ENCODE assay signal across 1 cellular context in the genomic region with DNA sequence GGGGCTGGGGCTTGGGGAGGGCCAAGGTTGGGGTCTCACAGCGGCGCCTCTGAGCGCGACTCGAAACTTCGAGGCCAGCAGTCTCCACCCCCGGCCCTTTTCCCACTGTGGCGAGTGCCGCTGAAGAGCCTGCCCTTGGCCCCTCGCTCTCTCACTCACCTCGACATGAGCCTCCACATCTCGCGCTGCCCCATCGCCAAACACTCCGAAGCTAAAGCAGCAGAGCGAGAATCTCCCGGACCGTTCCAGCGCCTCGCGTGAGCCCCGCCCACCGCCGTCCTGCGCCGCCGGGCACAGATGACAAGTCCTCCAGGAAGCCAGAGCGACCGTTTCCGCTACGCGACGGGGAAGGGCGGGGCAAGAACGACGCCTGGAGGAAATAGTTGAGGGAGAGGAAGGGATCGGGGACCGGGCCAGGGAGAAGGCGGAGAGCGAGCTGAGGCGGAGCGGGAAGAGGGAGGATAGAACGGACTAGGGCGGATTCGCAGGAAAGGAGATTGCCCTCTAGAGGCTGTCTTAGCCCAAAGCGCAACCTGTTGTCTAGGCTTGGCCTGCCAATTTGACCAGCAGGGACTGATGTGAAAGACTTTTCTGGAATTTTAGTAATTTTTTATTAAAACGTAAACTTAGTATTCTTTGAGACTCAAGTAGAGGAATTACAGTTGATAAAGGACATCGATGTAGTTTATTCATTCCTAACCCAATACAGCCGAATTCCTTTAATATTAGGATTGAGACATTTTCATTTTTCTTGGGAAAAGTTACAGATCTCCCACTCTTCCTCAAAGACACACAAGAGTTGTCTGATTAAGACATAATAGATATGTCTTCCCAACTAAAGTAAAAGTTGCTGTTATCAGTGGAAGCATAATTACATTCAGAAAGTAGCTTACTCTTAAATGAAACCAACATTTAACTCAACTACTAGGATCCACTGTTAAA.
TF ChIP-seq lines count a peak whose summit lies in the region.

Gene HIBCH (minus strand): TSS at position 270 of the 942 bp plus-strand sequence. CDS start 76 bp downstream, at position 194.

TF ChIP-seq in GM12878, 131 proteins besides CTCF, POLR2A, EP300 and RAD21 (continued from another document and continues in another):
- TF ChIP-seq, protein P1, sequence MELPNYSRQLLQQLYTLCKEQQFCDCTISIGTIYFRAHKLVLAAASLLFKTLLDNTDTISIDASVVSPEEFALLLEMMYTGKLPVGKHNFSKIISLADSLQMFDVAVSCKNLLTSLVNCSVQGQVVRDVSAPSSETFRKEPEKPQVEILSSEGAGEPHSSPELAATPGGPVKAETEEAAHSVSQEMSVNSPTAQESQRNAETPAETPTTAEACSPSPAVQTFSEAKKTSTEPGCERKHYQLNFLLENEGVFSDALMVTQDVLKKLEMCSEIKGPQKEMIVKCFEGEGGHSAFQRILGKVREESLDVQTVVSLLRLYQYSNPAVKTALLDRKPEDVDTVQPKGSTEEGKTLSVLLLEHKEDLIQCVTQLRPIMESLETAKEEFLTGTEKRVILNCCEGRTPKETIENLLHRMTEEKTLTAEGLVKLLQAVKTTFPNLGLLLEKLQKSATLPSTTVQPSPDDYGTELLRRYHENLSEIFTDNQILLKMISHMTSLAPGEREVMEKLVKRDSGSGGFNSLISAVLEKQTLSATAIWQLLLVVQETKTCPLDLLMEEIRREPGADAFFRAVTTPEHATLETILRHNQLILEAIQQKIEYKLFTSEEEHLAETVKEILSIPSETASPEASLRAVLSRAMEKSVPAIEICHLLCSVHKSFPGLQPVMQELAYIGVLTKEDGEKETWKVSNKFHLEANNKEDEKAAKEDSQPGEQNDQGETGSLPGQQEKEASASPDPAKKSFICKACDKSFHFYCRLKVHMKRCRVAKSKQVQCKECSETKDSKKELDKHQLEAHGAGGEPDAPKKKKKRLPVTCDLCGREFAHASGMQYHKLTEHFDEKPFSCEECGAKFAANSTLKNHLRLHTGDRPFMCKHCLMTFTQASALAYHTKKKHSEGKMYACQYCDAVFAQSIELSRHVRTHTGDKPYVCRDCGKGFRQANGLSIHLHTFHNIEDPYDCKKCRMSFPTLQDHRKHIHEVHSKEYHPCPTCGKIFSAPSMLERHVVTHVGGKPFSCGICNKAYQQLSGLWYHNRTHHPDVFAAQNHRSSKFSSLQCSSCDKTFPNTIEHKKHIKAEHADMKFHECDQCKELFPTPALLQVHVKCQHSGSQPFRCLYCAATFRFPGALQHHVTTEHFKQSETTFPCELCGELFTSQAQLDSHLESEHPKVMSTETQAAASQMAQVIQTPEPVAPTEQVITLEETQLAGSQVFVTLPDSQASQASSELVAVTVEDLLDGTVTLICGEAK (IDR thresholded peaks at IDR 0.05; ENCODE audit: borderline replicate concordance): peak; percentile 84; the same call in 1 of the 2 replicates
- TF ChIP-seq RELA (IDR thresholded peaks at IDR 0.05; ENCODE audit: borderline replicate concordance, partially characterized antibody) (peak; percentile 50), HSF1 (IDR thresholded peaks at IDR 0.05; ENCODE audit: low read depth, low read length) (peak; percentile 93), HDAC6 (IDR thresholded peaks at IDR 0.05; ENCODE audit: unreplicated experiment) (no peak), CREB1 (IDR thresholded peaks at IDR 0.05; ENCODE audit: low read depth) (peak; percentile 89), STAT3 (IDR thresholded peaks at IDR 0.05; ENCODE audit: low read depth, low read length) (no peak), ZBED1 (IDR thresholded peaks at IDR 0.05; ENCODE audit: borderline replicate concordance) (no peak), TARDBP (IDR thresholded peaks at IDR 0.05; ENCODE audit: borderline replicate concordance) (no peak), POLR2AphosphoS5 (IDR thresholded peaks at IDR 0.05; ENCODE audit: low read length) (peak; percentile 79; the same call in 1 of the 2 replicates), CUX1 (IDR thresholded peaks at IDR 0.05; ENCODE audit: insufficient replicate concordance, low read depth, low read length) (no peak), SMARCA5 (IDR thresholded peaks at IDR 0.05) (0 out of 2 replicates have a peak, but pooled peaks have one; percentile 25), DPF2 (IDR thresholded peaks at IDR 0.05) (no peak), STAT1 (conservative IDR thresholded peaks at IDR 0.05) (no peak), HCFC1 (IDR thresholded peaks at IDR 0.05; ENCODE audit: low read length) (0 out of 2 replicates have a peak, but pooled peaks have one; percentile 47), BCLAF1 (IDR thresholded peaks at IDR 0.05) (no peak), MTA3 (IDR thresholded peaks at IDR 0.05; ENCODE audit: borderline replicate concordance, low read length) (no peak), BRCA1 (IDR thresholded peaks at IDR 0.05; ENCODE audit: low read depth, low read length) (peak; percentile 59; the same call in 1 of the 2 replicates), ELK1 (IDR thresholded peaks at IDR 0.05; ENCODE audit: low read depth, low read length) (no peak), RUNX3 (IDR thresholded peaks at IDR 0.05; ENCODE audit: low read length) (no peak; the same call in 1 of the 2 replicates)
- TF ChIP-seq, protein P2, sequence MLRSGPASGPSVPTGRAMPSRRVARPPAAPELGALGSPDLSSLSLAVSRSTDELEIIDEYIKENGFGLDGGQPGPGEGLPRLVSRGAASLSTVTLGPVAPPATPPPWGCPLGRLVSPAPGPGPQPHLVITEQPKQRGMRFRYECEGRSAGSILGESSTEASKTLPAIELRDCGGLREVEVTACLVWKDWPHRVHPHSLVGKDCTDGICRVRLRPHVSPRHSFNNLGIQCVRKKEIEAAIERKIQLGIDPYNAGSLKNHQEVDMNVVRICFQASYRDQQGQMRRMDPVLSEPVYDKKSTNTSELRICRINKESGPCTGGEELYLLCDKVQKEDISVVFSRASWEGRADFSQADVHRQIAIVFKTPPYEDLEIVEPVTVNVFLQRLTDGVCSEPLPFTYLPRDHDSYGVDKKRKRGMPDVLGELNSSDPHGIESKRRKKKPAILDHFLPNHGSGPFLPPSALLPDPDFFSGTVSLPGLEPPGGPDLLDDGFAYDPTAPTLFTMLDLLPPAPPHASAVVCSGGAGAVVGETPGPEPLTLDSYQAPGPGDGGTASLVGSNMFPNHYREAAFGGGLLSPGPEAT (IDR thresholded peaks at IDR 0.05; ENCODE audit: low read depth): peak; percentile 94
- TF ChIP-seq, protein P3, sequence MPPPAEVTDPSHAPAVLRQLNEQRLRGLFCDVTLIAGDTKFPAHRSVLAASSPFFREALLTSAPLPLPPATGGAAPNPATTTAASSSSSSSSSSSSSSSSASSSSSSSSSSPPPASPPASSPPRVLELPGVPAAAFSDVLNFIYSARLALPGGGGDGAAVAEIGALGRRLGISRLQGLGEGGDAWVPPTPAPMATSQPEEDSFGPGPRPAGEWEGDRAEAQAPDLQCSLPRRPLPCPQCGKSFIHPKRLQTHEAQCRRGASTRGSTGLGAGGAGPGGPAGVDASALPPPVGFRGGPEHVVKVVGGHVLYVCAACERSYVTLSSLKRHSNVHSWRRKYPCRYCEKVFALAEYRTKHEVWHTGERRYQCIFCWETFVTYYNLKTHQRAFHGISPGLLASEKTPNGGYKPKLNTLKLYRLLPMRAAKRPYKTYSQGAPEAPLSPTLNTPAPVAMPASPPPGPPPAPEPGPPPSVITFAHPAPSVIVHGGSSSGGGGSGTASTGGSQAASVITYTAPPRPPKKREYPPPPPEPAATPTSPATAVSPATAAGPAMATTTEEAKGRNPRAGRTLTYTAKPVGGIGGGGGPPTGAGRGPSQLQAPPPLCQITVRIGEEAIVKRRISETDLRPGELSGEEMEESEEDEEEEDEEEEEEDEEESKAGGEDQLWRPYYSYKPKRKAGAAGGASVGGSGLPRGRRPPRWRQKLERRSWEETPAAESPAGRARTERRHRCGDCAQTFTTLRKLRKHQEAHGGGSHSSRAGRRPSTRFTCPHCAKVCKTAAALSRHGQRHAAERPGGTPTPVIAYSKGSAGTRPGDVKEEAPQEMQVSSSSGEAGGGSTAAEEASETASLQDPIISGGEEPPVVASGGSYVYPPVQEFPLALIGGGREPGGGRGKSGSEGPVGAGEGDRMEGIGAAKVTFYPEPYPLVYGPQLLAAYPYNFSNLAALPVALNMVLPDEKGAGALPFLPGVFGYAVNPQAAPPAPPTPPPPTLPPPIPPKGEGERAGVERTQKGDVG (CRISPR knock-in tag; IDR thresholded peaks at IDR 0.05): no peak
- TF ChIP-seq, protein P4, sequence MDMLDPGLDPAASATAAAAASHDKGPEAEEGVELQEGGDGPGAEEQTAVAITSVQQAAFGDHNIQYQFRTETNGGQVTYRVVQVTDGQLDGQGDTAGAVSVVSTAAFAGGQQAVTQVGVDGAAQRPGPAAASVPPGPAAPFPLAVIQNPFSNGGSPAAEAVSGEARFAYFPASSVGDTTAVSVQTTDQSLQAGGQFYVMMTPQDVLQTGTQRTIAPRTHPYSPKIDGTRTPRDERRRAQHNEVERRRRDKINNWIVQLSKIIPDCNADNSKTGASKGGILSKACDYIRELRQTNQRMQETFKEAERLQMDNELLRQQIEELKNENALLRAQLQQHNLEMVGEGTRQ (IDR thresholded peaks at IDR 0.05; ENCODE audit: borderline replicate concordance, low read depth, low read length): no peak
- TF ChIP-seq, protein P5, sequence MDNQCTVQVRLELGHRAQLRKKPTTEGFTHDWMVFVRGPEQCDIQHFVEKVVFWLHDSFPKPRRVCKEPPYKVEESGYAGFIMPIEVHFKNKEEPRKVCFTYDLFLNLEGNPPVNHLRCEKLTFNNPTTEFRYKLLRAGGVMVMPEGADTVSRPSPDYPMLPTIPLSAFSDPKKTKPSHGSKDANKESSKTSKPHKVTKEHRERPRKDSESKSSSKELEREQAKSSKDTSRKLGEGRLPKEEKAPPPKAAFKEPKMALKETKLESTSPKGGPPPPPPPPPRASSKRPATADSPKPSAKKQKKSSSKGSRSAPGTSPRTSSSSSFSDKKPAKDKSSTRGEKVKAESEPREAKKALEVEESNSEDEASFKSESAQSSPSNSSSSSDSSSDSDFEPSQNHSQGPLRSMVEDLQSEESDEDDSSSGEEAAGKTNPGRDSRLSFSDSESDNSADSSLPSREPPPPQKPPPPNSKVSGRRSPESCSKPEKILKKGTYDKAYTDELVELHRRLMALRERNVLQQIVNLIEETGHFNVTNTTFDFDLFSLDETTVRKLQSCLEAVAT (IDR thresholded peaks at IDR 0.05): peak; percentile 86
